Comparison of ENCODE assay signal across 8 cellular contexts in the genomic region with DNA sequence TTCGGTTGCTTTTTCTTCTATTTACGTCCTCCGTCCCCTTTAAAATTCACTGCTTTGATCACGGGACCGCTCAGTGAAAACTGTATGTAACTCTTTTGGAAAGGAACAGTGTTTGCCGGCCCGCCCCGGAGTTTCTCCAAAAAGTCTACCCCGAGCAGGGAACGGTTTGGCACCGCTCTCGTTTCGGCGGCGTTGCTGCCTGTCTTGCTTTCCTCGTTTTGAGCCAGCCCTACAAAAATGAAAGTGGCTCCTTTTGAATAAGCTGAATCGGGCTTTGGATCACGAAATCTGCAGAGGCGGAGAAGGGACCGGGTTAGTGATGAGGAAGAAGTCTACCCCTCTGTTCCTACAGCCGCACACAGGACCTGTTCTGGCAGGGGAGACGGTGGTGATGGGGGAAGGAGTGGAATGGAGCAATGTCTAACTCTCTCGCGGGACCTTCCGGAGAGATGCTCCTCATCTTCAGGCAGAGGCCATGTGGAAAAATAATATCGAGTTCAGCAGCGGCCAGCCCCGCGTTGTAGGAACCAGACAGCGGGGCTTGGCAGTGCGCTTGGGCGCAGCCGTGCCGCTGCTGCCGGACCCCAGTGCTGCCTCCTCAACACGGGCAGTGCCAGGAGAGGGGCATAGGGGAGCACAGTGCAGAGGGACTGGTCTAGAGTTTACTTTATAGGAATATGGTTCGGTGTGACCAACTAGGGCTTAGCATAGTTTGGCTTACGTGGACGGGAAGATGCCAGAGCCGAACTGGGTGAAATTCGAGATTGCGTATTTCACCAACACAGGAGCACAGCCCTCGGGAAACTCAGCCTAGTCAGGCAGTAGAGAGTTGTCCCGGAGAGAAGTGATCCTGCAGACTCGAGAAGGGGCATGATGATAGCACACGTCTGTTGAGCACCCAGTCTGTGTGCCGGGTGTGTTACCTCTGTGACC. TPM values are rescaled to one million over a fixed set of nuclear protein-coding genes. Genes with fewer than 3 reads are reported as not detected.
DNase-seq lines count a peak whose midpoint lies in the region; ATAC-seq and TF ChIP-seq lines count a peak whose summit lies in the region.

No MANE protein-coding gene starts in this region.

- ATAC-seq in left cardiac atrium (peak; percentile 41 to 50), GM19395 (IDR thresholded peaks at IDR 0.05; ENCODE audit: unreplicated experiment) (no peak), GM21723 (IDR thresholded peaks at IDR 0.05; ENCODE audit: unreplicated experiment) (no peak)

- intact Hi-C loops in left cardiac atrium (cut with DNase I) = loop anchor here in 1 of 2 donors (10.0 kb wide), 1 partner anchor 102 kb away; a partner anchor contains a TSS

- peaks cover 35% of the 10 kb centered on the region for H3K27me3 Mint-ChIP-seq in activated naive CD8-positive, alpha-beta T cell
- peaks cover 85% of the 10 kb centered on the region for H3K27me3 Mint-ChIP-seq in progenitor cell of endocrine pancreas

- H3K4me1 Mint-ChIP-seq in activated naive CD8-positive, alpha-beta T cell (ENCODE audit: low read depth) = peaks cover 18% of the 10 kb centered on the region
- H3K4me1 Mint-ChIP-seq in progenitor cell of endocrine pancreas (ENCODE audit: low read depth) = peaks cover 4% of the 10 kb centered on the region

- no peak for TF ChIP-seq CTCF in progenitor cell of endocrine pancreas (IDR thresholded peaks at IDR 0.05; ENCODE audit: unreplicated experiment)

- H3K9me3 Mint-ChIP-seq in activated naive CD8-positive, alpha-beta T cell (ENCODE audit: low read depth) = no peaks in the 10 kb centered on the region
- H3K9me3 Mint-ChIP-seq in progenitor cell of endocrine pancreas (ENCODE audit: low read depth) = no peaks in the 10 kb centered on the region

- H3K27ac Mint-ChIP-seq in activated naive CD8-positive, alpha-beta T cell = no peak overlapping the region
- H3K27ac Mint-ChIP-seq in progenitor cell of endocrine pancreas = no peak overlapping the region

- DNase-seq in HCEC 1CT = peak; percentile 39
- DNase-seq in left cardiac atrium = peak; percentile 66
- no peak for DNase-seq in progenitor cell of endocrine pancreas (ENCODE audit: low spot score, unreplicated experiment)
- no peak for DNase-seq in stimulated activated CD4-positive, alpha-beta T cell treated with anti-CD3 and anti-CD28 coated beads, Interleukin-4, amount 100 ng/mL, for 4 hours
- no peak for DNase-seq in NCI-H446 (lab: John Stamatoyannopoulos, UW)

- H3K36me3 Mint-ChIP-seq in activated naive CD8-positive, alpha-beta T cell = no peaks in the 10 kb centered on the region
- no peaks in the 10 kb centered on the region for H3K36me3 Mint-ChIP-seq in progenitor cell of endocrine pancreas (ENCODE audit: insufficient read depth)

- H3K4me3 Mint-ChIP-seq in activated naive CD8-positive, alpha-beta T cell = peak overlapping the region; percentile 84
- H3K4me3 Mint-ChIP-seq in progenitor cell of endocrine pancreas (ENCODE audit: low read depth) = peak overlapping the region; percentile 63

RNA-seq across cellular contexts. Expression of a gene that starts 1.4 kb away (rescaled TPM):
- total RNA-seq in left cardiac atrium = 10 to 100 TPM; 69.4 to 73.5 TPM
- 3.5 and 6.3 TPM in 2 replicates for total RNA-seq in progenitor cell of endocrine pancreas

RNA-seq across cellular contexts. Expression of a gene that starts 8.3 kb away (rescaled TPM):
- total RNA-seq in left cardiac atrium (not detected), progenitor cell of endocrine pancreas (not detected in 2 replicates)

Comparison
In these comparisons a context has a peak if more than half of its experiments do, and no peak if none do; other contexts are left out.
1. DNase-seq: peak in HCEC 1CT (single experiment) and left cardiac atrium (single experiment); none in progenitor cell of endocrine pancreas (single experiment), stimulated activated CD4-positive, alpha-beta T cell treated with anti-CD3 and anti-CD28 coated beads, Interleukin-4, amount 100 ng/mL, for 4 hours (0 of 2) and NCI-H446 (0 of 2).
2. ATAC-seq: peak in left cardiac atrium (2 of 2); none in GM19395 (single experiment) and GM21723 (single experiment).